ENCODE assay signal across 11 cellular contexts in the genomic region with DNA sequence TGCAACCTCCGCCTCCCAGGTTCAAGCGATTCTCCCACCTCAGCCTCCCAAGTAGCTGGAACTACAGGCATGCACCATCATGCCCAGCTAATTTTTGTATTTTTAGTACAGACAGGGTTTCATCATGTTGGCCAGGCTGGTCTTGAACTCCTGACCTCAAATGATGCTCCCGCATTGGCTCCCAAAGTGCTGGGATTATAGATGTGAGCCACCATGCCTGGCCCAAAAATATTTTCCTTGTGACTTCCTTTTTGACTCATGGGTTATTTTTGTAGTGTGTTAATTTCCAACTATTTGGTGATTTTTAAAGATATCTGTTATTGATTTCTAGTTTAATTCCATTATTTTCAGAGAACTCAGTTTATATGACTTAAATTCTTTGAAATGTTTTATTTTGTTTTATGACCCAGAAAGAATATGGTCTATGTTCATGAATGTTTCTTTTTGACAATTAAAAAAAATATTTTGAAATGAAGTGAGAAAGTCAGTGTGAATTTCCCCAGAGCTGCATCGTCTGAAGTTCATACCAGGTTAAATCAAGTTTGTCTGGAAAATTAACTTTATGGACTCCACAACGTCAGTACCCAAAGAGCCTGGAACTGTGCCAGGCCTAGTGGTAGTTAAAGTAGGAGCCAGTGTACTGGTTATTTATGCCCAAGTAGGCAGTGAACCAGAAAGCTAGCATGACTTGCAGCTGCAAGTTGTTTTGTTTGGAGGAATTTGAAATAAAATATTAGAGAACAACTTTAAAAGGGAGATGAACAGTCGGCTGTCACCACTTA. TPM values are rescaled to one million over a fixed set of nuclear protein-coding genes. Genes with fewer than 3 reads are reported as not detected.
DNase-seq lines count a peak whose midpoint lies in the region; ATAC-seq, FAIRE-seq and TF ChIP-seq lines count a peak whose summit lies in the region.
"Had no signal": no experiment of that assay in that cellular context is flagged by ENCODE, and none has a peak within 500 bp of the region (broad histone marks: within the 10 kb centered on the region; RNA-seq: fewer than 3 reads in every experiment).

No MANE protein-coding gene starts in this region.

- WGBS in SK-N-SH (ENCODE audit: low lambda C conversion rate): 78% methylated on average over 6 of the region's 6 CpGs

- ATAC-seq in lower lobe of right lung: no peak
- ATAC-seq: right lobe of liver had no signal

- no peak overlapping the region for H3K9ac ChIP-seq in SK-N-SH

- H3K4me3 ChIP-seq in fibroblast of mammary gland (ENCODE audit: control insufficient read depth, low read depth, low read length) (no peak overlapping the region), SK-N-SH (ENCODE audit: low read depth in 2 of 2, low read length in 1 of 2) (no peak overlapping the region), lower lobe of right lung (no peak overlapping the region)
- H3K4me3 ChIP-seq: right lobe of liver had no signal

- H4K20me1 ChIP-seq in SK-N-SH (ENCODE audit: insufficient read depth): no peaks in the 10 kb centered on the region

- no peaks in the 10 kb centered on the region for H3K27me3 ChIP-seq in SK-N-SH (ENCODE audit: insufficient read depth)
- H3K27me3 ChIP-seq in lower lobe of right lung (ENCODE audit: low read depth): no peaks in the 10 kb centered on the region
- H3K27me3 ChIP-seq: right lobe of liver had no signal

- no peak overlapping the region for H3K4me2 ChIP-seq in SK-N-SH

- TF ChIP-seq CTCF in fibroblast of mammary gland (conservative IDR thresholded peaks at IDR 0.05; ENCODE audit: control insufficient read depth, insufficient read depth, low read depth, low read length) (no peak), SK-N-SH (IDR thresholded peaks at IDR 0.05) (no peak; the same call in 1 of the 2 replicates), lower lobe of right lung (IDR thresholded peaks at IDR 0.05) (no peak)

- H3F3A ChIP-seq in SK-N-SH (replicated peaks; ENCODE audit: insufficient read depth): peaks cover 33% of the 10 kb centered on the region

- no peak for TF ChIP-seq RAD21 in SK-N-SH (IDR thresholded peaks at IDR 0.05; ENCODE audit: low read length)

- peak overlapping the region in 1 of 2 experiments; percentile 19; a peak in 1 of 4 replicates for H3K27ac ChIP-seq in SK-N-SH (ENCODE audit: low read depth in 2 of 2, low read length in 1 of 2)
- H3K27ac ChIP-seq in lower lobe of right lung: no peak overlapping the region
- H3K27ac ChIP-seq: right lobe of liver had no signal

- CTCF ChIA-PET in SK-N-SH (lab: Yijun Ruan, JAX): interaction anchor here (1.0 to 1.2 kb wide), 3 partner anchors 57 to 144 kb away, joined by 3 read pairs; no protein-coding TSS in a partner anchor

- H3K79me2 ChIP-seq in SK-N-SH (ENCODE audit: insufficient read depth): no peaks in the 10 kb centered on the region

- no peak overlapping the region for H2AFZ ChIP-seq in SK-N-SH (ENCODE audit: low read depth)

- no peaks in the 10 kb centered on the region for H3K36me3 ChIP-seq in SK-N-SH (replicated peaks in 1 of 2; ENCODE audit: control insufficient read depth in 1 of 2, insufficient read depth in 2 of 2, low read length in 1 of 2)
- H3K36me3 ChIP-seq in lower lobe of right lung: no peaks in the 10 kb centered on the region
- H3K36me3 ChIP-seq: right lobe of liver had no signal

- H3K4me1 ChIP-seq in SK-N-SH (ENCODE audit: control insufficient read depth in 1 of 2, insufficient read depth in 2 of 2, low read depth in 1 of 2, low read length in 1 of 2) (peaks cover 2 to 9% of the 10 kb centered on the region in 2 experiments; a peak in 3 of 4 replicates), lower lobe of right lung (peaks cover 26% of the 10 kb centered on the region)

- H3K9me2 ChIP-seq in SK-N-SH: no peaks in the 10 kb centered on the region

- FAIRE-seq in RCC 7860 (lab: Jason Lieb, UNC): peak; percentile 67

- no peak for TF ChIP-seq EP300 in SK-N-SH (IDR thresholded peaks at IDR 0.05; ENCODE audit: borderline replicate concordance in 1 of 2, low read depth in 1 of 2, low read length in 1 of 2)

- intact Hi-C loops in lower lobe of right lung (cut with DNase I): no loop called here

- POLR2A ChIA-PET in SK-N-SH (lab: Yijun Ruan, JAX): no interaction called here

- no peaks in the 10 kb centered on the region for H3K9me3 ChIP-seq in SK-N-SH
- H3K9me3 ChIP-seq in lower lobe of right lung: no peaks in the 10 kb centered on the region
- H3K9me3 ChIP-seq: right lobe of liver had no signal

- DNase-seq in HK-2 (ENCODE audit: unreplicated experiment): peak; percentile 24
- DNase-seq in RCC 7860 (ENCODE audit: low spot score): peak; percentile 54
- DNase-seq in fibroblast of mammary gland (ENCODE audit: low read depth): peak; percentile 52
- DNase-seq in stromal cell of bone marrow (ENCODE audit: low read depth): peak; percentile 43
- DNase-seq in SK-N-SH: no peak
- no peak for DNase-seq in activated CD4-positive, alpha-beta T cell treated with anti-CD3 and anti-CD28 coated beads for 1 hour
- DNase-seq in lower lobe of right lung: no peak
- DNase-seq: activated CD4-positive, alpha-beta T cell treated with anti-CD3 and anti-CD28 coated beads, Interleukin-2, amount 50 U/mL, for 48 hours; central memory CD4-positive, alpha-beta T cell; right lobe of liver; stimulated activated naive CD4-positive, alpha-beta T cell treated with Interleukin-2 at 50 U/mL for 16 hours had no signal

TF ChIP-seq in SK-N-SH, 30 proteins besides CTCF, POLR2A, EP300 and RAD21:
- TF ChIP-seq, protein P1, sequence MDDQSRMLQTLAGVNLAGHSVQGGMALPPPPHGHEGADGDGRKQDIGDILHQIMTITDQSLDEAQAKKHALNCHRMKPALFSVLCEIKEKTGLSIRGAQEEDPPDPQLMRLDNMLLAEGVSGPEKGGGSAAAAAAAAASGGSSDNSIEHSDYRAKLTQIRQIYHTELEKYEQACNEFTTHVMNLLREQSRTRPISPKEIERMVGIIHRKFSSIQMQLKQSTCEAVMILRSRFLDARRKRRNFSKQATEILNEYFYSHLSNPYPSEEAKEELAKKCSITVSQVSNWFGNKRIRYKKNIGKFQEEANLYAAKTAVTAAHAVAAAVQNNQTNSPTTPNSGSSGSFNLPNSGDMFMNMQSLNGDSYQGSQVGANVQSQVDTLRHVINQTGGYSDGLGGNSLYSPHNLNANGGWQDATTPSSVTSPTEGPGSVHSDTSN (IDR thresholded peaks at IDR 0.05): no peak
- TF ChIP-seq TCF12 (IDR thresholded peaks at IDR 0.05) (no peak), MXI1 (IDR thresholded peaks at IDR 0.05; ENCODE audit: low read depth, low read length) (no peak), RXRA (IDR thresholded peaks at IDR 0.05; ENCODE audit: borderline replicate concordance, low read depth) (no peak), CHD2 (IDR thresholded peaks at IDR 0.05; ENCODE audit: low read length, partially characterized antibody) (no peak)
- TF ChIP-seq, protein P2, sequence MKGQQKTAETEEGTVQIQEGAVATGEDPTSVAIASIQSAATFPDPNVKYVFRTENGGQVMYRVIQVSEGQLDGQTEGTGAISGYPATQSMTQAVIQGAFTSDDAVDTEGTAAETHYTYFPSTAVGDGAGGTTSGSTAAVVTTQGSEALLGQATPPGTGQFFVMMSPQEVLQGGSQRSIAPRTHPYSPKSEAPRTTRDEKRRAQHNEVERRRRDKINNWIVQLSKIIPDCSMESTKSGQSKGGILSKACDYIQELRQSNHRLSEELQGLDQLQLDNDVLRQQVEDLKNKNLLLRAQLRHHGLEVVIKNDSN (IDR thresholded peaks at IDR 0.05; ENCODE audit: borderline replicate concordance, low read depth): no peak

RNA-seq across cellular contexts. Expression of gene CDKL1, which starts 2.8 kb away (rescaled TPM):
- 1.7 and 2.5 TPM in 2 replicates for polyA plus RNA-seq in SK-N-SH (2012; rRNA removed)
- polyA plus RNA-seq in SK-N-SH (2012; cell fraction: cytosol; rRNA removed): 1.4 and 1.5 TPM in 2 replicates
- polyA plus RNA-seq in SK-N-SH (2012; cell fraction: nucleus; rRNA removed): 1.6 and 2.8 TPM in 2 replicates
- 25.3 TPM for total RNA-seq in lower lobe of right lung

Comparison
In these comparisons a context has a peak if more than half of its experiments do, and no peak if none do; other contexts are left out.
1. DNase-seq: peak in HK-2 (single experiment), RCC 7860 (single experiment), fibroblast of mammary gland (single experiment) and stromal cell of bone marrow (single experiment); none in SK-N-SH (single experiment), activated CD4-positive, alpha-beta T cell treated with anti-CD3 and anti-CD28 coated beads for 1 hour (single experiment) and lower lobe of right lung (single experiment).